Comparison of ENCODE assay signal across 8 cellular contexts in the genomic region with DNA sequence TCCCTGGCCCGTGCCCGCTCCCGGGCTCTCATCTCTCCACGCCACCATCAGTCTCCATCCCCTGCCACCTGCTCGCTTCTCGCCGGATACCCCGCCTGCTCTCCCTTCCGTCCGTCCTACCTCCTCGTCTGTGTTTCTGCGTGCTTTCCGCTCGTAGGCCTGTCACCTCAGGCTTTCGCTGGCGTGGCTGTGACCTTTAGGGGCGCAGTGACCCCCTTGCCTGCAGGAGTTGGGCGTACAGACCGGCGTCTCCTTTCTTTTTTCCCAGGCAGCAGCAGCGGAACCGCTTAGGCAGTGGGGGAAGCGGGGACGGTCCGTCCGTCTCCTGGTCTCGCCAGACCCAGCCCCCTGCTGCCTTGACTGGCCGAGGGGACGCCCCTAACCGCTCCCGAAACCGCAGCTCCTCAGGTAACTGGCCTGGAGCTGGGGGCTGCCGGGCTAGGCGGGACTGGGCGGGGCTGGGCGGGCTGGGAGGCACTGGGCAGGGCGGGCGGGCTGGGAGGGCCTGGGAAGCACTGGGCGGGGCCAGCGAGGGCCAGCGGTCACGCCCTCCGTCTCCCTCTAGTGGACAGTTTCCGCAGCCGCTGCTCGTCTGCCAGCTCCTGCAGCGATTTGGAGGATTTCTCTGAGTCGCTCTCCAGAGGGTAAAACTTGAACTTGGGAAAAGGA. TPM values are rescaled to one million over a fixed set of nuclear protein-coding genes. Genes with fewer than 3 reads are reported as not detected.
DNase-seq lines count a peak whose midpoint lies in the region; ATAC-seq and TF ChIP-seq lines count a peak whose summit lies in the region.

No MANE protein-coding gene starts in this region.

- 1 to 2% (median 2%) methylated on average over 22 to 48 of the region's 48 CpGs for WGBS in adrenal gland, 4 donors
- WGBS in urinary bladder: 1% methylated on average over 48 of the region's 48 CpGs

- peaks cover 7 to 11% of the 10 kb centered on the region in 2 donors for H3K4me1 ChIP-seq in adrenal gland (replicated peaks in 1 of 2)
- peaks cover 3% of the 10 kb centered on the region for H3K4me1 ChIP-seq in urinary bladder (ENCODE audit: insufficient read depth)

- H3K27me3 ChIP-seq in AG04450 (ENCODE audit: control insufficient read depth, insufficient read depth, low read length) (peaks cover 18% of the 10 kb centered on the region), adrenal gland (peaks cover 4% of the 10 kb centered on the region)

- H3K9me3 ChIP-seq in AG04450 (ENCODE audit: control insufficient read depth, insufficient read depth, low read length) (no peaks in the 10 kb centered on the region; the same call in 1 of the 2 replicates), adrenal gland (replicated peaks in 1 of 3) (no peaks in the 10 kb centered on the region)

- peak; percentile 58 for ATAC-seq in GM19324 (IDR thresholded peaks at IDR 0.05; ENCODE audit: low FRiP score, unreplicated experiment)
- peak; percentile 89 for ATAC-seq in left ventricle myocardium superior

- TF ChIP-seq CTCF in AG04450 (IDR thresholded peaks at IDR 0.05; ENCODE audit: low read depth, low read length): peak; percentile 79
- peak; percentile 39 to 89 (median 64) for TF ChIP-seq CTCF in adrenal gland (IDR thresholded peaks at IDR 0.05)

- intact Hi-C loops in adrenal gland (cut with DNase I) (no loop called here), left ventricle myocardium superior (cut with micrococcal nuclease) (no loop called here)

- POLR2A ChIA-PET in AG04450 (lab: Yijun Ruan, JAX): interaction anchor here (1.0 kb wide), 1 partner anchor 21 kb away, joined by 3 read pairs; the partner anchor contains the start of gene CCDC61

- CTCF ChIA-PET in AG04450 (lab: Charles Lee): interaction anchor here (0.6 to 4.8 kb wide), 16 partner anchors 9 to 248 kb away, joined by 3 to 52 read pairs (median 3); no protein-coding TSS in a partner anchor

- H3K36me3 ChIP-seq in adrenal gland (replicated peaks in 1 of 2) (no peaks in the 10 kb centered on the region), urinary bladder (ENCODE audit: insufficient read depth) (no peaks in the 10 kb centered on the region)

- TF ChIP-seq POLR2A in adrenal gland (IDR thresholded peaks at IDR 0.05): no peak

- H3K27ac ChIP-seq in AG04450 (ENCODE audit: low read depth, low read length): no peak overlapping the region
- H3K27ac ChIP-seq in adrenal gland: no peak overlapping the region
- no peak overlapping the region for H3K27ac ChIP-seq in urinary bladder (ENCODE audit: low read depth)

- peak; percentile 20 for DNase-seq in AG04450 (ENCODE audit: low read depth, low spot score)
- peak; percentile 68 for DNase-seq in NAMALWA (ENCODE audit: low spot score)
- peak; percentile 63 to 82 (median 75) for DNase-seq in T-helper 1 cell
- DNase-seq in adrenal gland: peak; percentile 70 to 88 (median 82)
- DNase-seq in left ventricle myocardium superior: peak; percentile 89
- peak; percentile 20 for DNase-seq in pulmonary artery endothelial cell (ENCODE audit: low read depth, low spot score)

- H3K4me3 ChIP-seq in AG04450 (ENCODE audit: low read depth, low read length): peak overlapping the region; percentile 59
- peak overlapping the region in 3 of 4 donors; percentile 30 to 99 (median 77) for H3K4me3 ChIP-seq in adrenal gland
- peak overlapping the region; percentile 53 for H3K4me3 ChIP-seq in urinary bladder (ENCODE audit: low read depth, low read length)

RNA-seq across cellular contexts. Expression of gene PGLYRP1, which starts 6.3 kb away (rescaled TPM):
- polyA plus RNA-seq in AG04450 (2011; rRNA removed) (not detected in 2 replicates), adrenal gland (under 1 TPM in 1 of 3 donors, not detected in 2; 0.17 TPM), urinary bladder (0.18 TPM)
- polyA minus RNA-seq in AG04450 (2011; rRNA and poly(A)+ RNA removed): not detected in 2 replicates
- total RNA-seq in adrenal gland (not detected), left ventricle myocardium superior (0.50 TPM), pulmonary artery endothelial cell (not detected in 2 replicates), urinary bladder (not detected)

RNA-seq across cellular contexts. Expression of gene CCDC61, which starts 21.3 kb away (rescaled TPM):
- polyA plus RNA-seq in AG04450 (2011; rRNA removed): 4.2 and 6.8 TPM in 2 replicates
- polyA minus RNA-seq in AG04450 (2011; rRNA and poly(A)+ RNA removed): 5.3 and 6.0 TPM in 2 replicates
- 10 to 100 TPM in 6 of 8 donors, 1 to 10 TPM in 2; 3.3 to 29.6 (median 15.0) TPM for total RNA-seq in adrenal gland
- 10 to 100 TPM in 2 of 3 donors, 1 to 10 TPM in 1; 2.8 to 45.9 (median 24.3) TPM for polyA plus RNA-seq in adrenal gland
- 7.7 TPM for total RNA-seq in left ventricle myocardium superior
- total RNA-seq in pulmonary artery endothelial cell: 7.3 and 9.5 TPM in 2 replicates
- 3.2 TPM for total RNA-seq in urinary bladder
- polyA plus RNA-seq in urinary bladder: 19.6 TPM

RNA-seq across cellular contexts. Expression of gene IGFL4, which starts 24.2 kb away (rescaled TPM):
- polyA plus RNA-seq in AG04450 (2011; rRNA removed) (not detected in 2 replicates), adrenal gland (1 to 10 TPM in 1 of 3 donors, under 1 TPM in 2; 0.20 to 1.7 (median 0.24) TPM), urinary bladder (not detected)
- not detected in 2 replicates for polyA minus RNA-seq in AG04450 (2011; rRNA and poly(A)+ RNA removed)
- total RNA-seq in adrenal gland (under 1 TPM in 3 of 8 donors, not detected in 5; 0.11 to 0.44 (median 0.34) TPM), left ventricle myocardium superior (not detected), pulmonary artery endothelial cell (0.07 TPM in 1 of 2 replicates, not detected in the other), urinary bladder (0.21 TPM)

RNA-seq across cellular contexts. Expression of gene NOVA2, which starts 42.9 kb away (rescaled TPM):
- polyA plus RNA-seq in AG04450 (2011; rRNA removed) (0.02 TPM in 1 of 2 replicates, not detected in the other), adrenal gland (10 to 100 TPM in 1 of 3 donors, 1 to 10 TPM in 2; 2.2 to 10.8 (median 2.5) TPM), urinary bladder (2.2 TPM)
- polyA minus RNA-seq in AG04450 (2011; rRNA and poly(A)+ RNA removed): 0.04 and 0.23 TPM in 2 replicates
- total RNA-seq in adrenal gland (1 to 10 TPM in 6 of 8 donors, under 1 TPM in 2; 0.54 to 6.7 (median 3.2) TPM), left ventricle myocardium superior (5.9 TPM), pulmonary artery endothelial cell (3.4 and 4.0 TPM in 2 replicates), urinary bladder (1.2 TPM)

Comparison
In these comparisons a context has a peak if more than half of its experiments do, and no peak if none do; other contexts are left out.
1. DNase-seq: peak in every context shown above with its lines; median percentile 89 in left ventricle myocardium superior; 82 in adrenal gland; 75 in T-helper 1 cell; 68 in NAMALWA; 20 in AG04450; 20 in pulmonary artery endothelial cell.